In the genomic region with DNA sequence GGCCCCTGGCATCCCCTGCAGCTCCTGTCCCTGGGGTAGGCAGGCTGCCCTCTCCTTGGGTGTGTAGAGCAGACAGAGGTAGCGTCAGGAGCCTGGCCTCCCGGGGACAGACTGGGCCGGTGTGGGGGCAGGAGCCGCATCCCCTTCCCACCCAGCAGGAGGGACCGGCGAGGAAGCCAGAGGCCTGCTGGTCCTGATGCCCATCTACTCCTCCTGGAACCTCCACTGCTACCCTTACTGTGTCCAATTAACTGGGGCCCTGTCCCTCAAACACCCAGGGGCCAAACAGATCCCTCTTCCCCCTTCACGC, we compare ENCODE assay signal across 18 cellular contexts. TPM values are rescaled to one million over a fixed set of nuclear protein-coding genes. Genes with fewer than 3 reads are reported as not detected.
A peak's percentile ranks its signal among the peaks of the same experiment; 100 is the strongest.
DNase-seq lines count a peak whose midpoint lies in the region; ATAC-seq, FAIRE-seq and TF ChIP-seq lines count a peak whose summit lies in the region.
"Had no signal": no experiment of that assay in that cellular context is flagged by ENCODE, and none has a peak within 500 bp of the region (broad histone marks: within the 10 kb centered on the region; RNA-seq: fewer than 3 reads in every experiment).

No MANE protein-coding gene starts in this region.

- no peak overlapping the region for H2BK5ac ChIP-seq in mesenchymal stem cell (ENCODE audit: low read depth, low read length, poor library complexity, severe bottlenecking)

- in situ Hi-C loops in K562 (cut with MboI) = loop anchor here (5.0 kb wide), 1 partner anchor 42 kb away; no protein-coding TSS in a partner anchor

- no peak overlapping the region for H3K4me3 Mint-ChIP-seq in activated T-cell treated with anti-CD3 and anti-CD28 coated beads, Interleukin-2, amount 50 U/mL, for 72 hours

- WGBS in K562 (ENCODE audit: insufficient coverage, low coverage, missing lambda C conversion rate) = 87% methylated on average over 6 of the region's 7 CpGs
- WGBS in mesenchymal stem cell = 72% methylated on average over 7 of the region's 7 CpGs

- TF ChIP-seq CTCF in K562 (IDR thresholded peaks at IDR 0.05 in 2 of 3, conservative IDR thresholded peaks at IDR 0.05 in 1 of 3; ENCODE audit: insufficient read depth in 2 of 3, low read depth in 1 of 3, low read length in 3 of 3) (no peak), tibial artery (IDR thresholded peaks at IDR 0.05) (no peak)

- H3K79me1 ChIP-seq in mesenchymal stem cell (replicated peaks; ENCODE audit: low read length, poor library complexity, severe bottlenecking) = peaks cover 39% of the 10 kb centered on the region

- H3K79me2 ChIP-seq in K562 (ENCODE audit: control insufficient read depth, insufficient read depth, low read length) = no peaks in the 10 kb centered on the region

- POLR2A ChIA-PET in K562 (lab: Yijun Ruan, JAX) = interaction anchor here (0.7 to 2.3 kb wide), 3 partner anchors 9 to 28 kb away, joined by 3 to 7 read pairs (median 6); no protein-coding TSS in a partner anchor

- H3K4me1 ChIP-seq in K562 (replicated peaks in 1 of 2; ENCODE audit: control insufficient read depth in 2 of 2, insufficient read depth in 2 of 2, low read length in 2 of 2) (peaks cover 0 to 12% of the 10 kb centered on the region in 2 experiments; a peak in 2 of 5 replicates), mesenchymal stem cell (ENCODE audit: control insufficient read depth, insufficient read depth, low read depth, low read length) (peaks cover 27% of the 10 kb centered on the region), tibial artery (no peaks in the 10 kb centered on the region)

- H3K23ac ChIP-seq in mesenchymal stem cell (ENCODE audit: low read length in 2 of 2) = no peak overlapping the region

- H2BK12ac ChIP-seq in mesenchymal stem cell (ENCODE audit: low read length in 2 of 2) = no peak overlapping the region

- H2BK120ac ChIP-seq in mesenchymal stem cell (ENCODE audit: low read depth, low read length) = no peak overlapping the region

- H3K27me3 ChIP-seq in K562 (ENCODE audit: control insufficient read depth in 2 of 2, insufficient read depth in 2 of 2, low read length in 2 of 2) (no peaks in the 10 kb centered on the region), mesenchymal stem cell (ENCODE audit: control insufficient read depth in 1 of 2, insufficient read depth in 1 of 2, low read length in 2 of 2) (no peaks in the 10 kb centered on the region), tibial artery (no peaks in the 10 kb centered on the region)

- no peak overlapping the region for H3K27ac Mint-ChIP-seq in activated T-cell treated with anti-CD3 and anti-CD28 coated beads, Interleukin-2, amount 50 U/mL, for 72 hours

- no peak for FAIRE-seq in K562 (lab: Jason Lieb, UNC)
- FAIRE-seq: A549, H1 had no signal

- peak; percentile 28 for DNase-seq in Right ventricle myocardium superior
- no peak for DNase-seq in left ventricle myocardium superior
- no peak for DNase-seq in K562 (ENCODE audit: extremely low read depth in 1 of 4, low spot score in 3 of 4)
- DNase-seq in mesenchymal stem cell = no peak
- DNase-seq in tibial artery = peak; percentile 5 to 52
- DNase-seq in cerebellar nuclear complex (lab: John Stamatoyannopoulos, UW) = no peak
- no peak for DNase-seq in activated T-cell treated with anti-CD3 and anti-CD28 coated beads, Interleukin-2, amount 50 U/mL, for 72 hours
- DNase-seq in stimulated activated CD4-positive, alpha-beta T cell treated with anti-CD3 and anti-CD28 coated beads, Interleukin-2, amount 100 ng/mL, for 24 hours = no peak
- DNase-seq: COR-L47, DMS153, EL, MV-4-11, NCI-H146, NCI-H226, NCI-H526 treated with DMSO at 0.1 percent for 48 hours had no signal

- H3K27me3 Mint-ChIP-seq in activated T-cell treated with anti-CD3 and anti-CD28 coated beads, Interleukin-2, amount 50 U/mL, for 72 hours (ENCODE audit: low read depth) = no peaks in the 10 kb centered on the region

- H3K4ac ChIP-seq in mesenchymal stem cell (ENCODE audit: low read depth in 1 of 2, low read length in 2 of 2) = no peak overlapping the region

- ATAC-seq in Right ventricle myocardium superior (ENCODE audit: poor library complexity) = no peak
- ATAC-seq in left ventricle myocardium superior = no peak
- ATAC-seq in K562 = no peak
- no peak for ATAC-seq in activated T-cell treated with anti-CD3 and anti-CD28 coated beads, Interleukin-2, amount 50 U/mL, for 72 hours (replicated peaks in 1 of 2)
- ATAC-seq: A549 had no signal

- H2AFZ ChIP-seq in K562 (ENCODE audit: low read depth, low read length) = no peak overlapping the region
- H2AFZ ChIP-seq in mesenchymal stem cell (ENCODE audit: low read depth, low read length) = no peak overlapping the region

- H3K9me3 Mint-ChIP-seq in activated T-cell treated with anti-CD3 and anti-CD28 coated beads, Interleukin-2, amount 50 U/mL, for 72 hours = no peaks in the 10 kb centered on the region

- H3K9me3 ChIP-seq in K562 (replicated peaks; ENCODE audit: control insufficient read depth, insufficient read depth, low read depth, low read length) = no peaks in the 10 kb centered on the region
- H3K9me3 ChIP-seq in mesenchymal stem cell (ENCODE audit: control insufficient read depth, low read length) = no peaks in the 10 kb centered on the region
- H3K9me3 ChIP-seq in tibial artery = no peaks in the 10 kb centered on the region
- H3K9me3 ChIP-seq: A549 had no signal

- H3K9ac ChIP-seq in K562 (ENCODE audit: insufficient read depth in 1 of 2, low read depth in 2 of 2, low read length in 2 of 2) (0 out of 4 replicates have a peak overlapping the region, but pooled peaks of 1 of the 2 experiments have one; percentile 20), mesenchymal stem cell (ENCODE audit: low read length) (no peak overlapping the region)

- H3K36me3 ChIP-seq in K562 (ENCODE audit: control insufficient read depth, insufficient read depth, low read length) (peaks cover 96% of the 10 kb centered on the region; the same call in 2 of the 3 replicates), mesenchymal stem cell (ENCODE audit: control insufficient read depth in 1 of 2, insufficient read depth in 2 of 2, low read depth in 1 of 2, low read length in 2 of 2) (peaks cover 93 to 98% of the 10 kb centered on the region in 2 experiments), tibial artery (peaks cover 70 to 100% (median 91%) of the 10 kb centered on the region in 3 donors)

- H3K4me2 ChIP-seq in K562 (ENCODE audit: insufficient read depth, low read length) (no peak overlapping the region), mesenchymal stem cell (ENCODE audit: low read length, poor library complexity, severe bottlenecking) (no peak overlapping the region)
- H3K4me2 ChIP-seq: A549 had no signal

- H3K18ac ChIP-seq in mesenchymal stem cell (ENCODE audit: low read depth in 1 of 2, low read length in 2 of 2) = no peak overlapping the region

- no peak overlapping the region for H2BK15ac ChIP-seq in mesenchymal stem cell (ENCODE audit: low read depth, poor library complexity, severe bottlenecking)

- TF ChIP-seq EP300 in K562 (IDR thresholded peaks at IDR 0.05; ENCODE audit: low read length) = no peak

- no peak overlapping the region for H3K14ac ChIP-seq in mesenchymal stem cell (ENCODE audit: low read length in 2 of 2)

- intact Hi-C loops in Right ventricle myocardium superior (cut with DNase I) (no loop called here), left ventricle myocardium superior (cut with micrococcal nuclease) (loop anchor here (2.0 kb wide), 1 partner anchor 41 kb away; no protein-coding TSS in a partner anchor), K562 (cut with micrococcal nuclease) (no loop called here), tibial artery (cut with DNase I; ENCODE audit: low total_unique reads) (no loop called here)

- H3K9me1 ChIP-seq in K562 (ENCODE audit: control insufficient read depth, insufficient read depth, low read length) = peaks cover 3% of the 10 kb centered on the region

- H3K4me1 Mint-ChIP-seq in activated T-cell treated with anti-CD3 and anti-CD28 coated beads, Interleukin-2, amount 50 U/mL, for 72 hours (ENCODE audit: low read depth) = no peaks in the 10 kb centered on the region

- CTCF ChIA-PET in K562 (lab: Yijun Ruan, JAX; ENCODE audit: low intra/inter-chr PET ratio) = interaction anchor here (3.0 kb wide), 1 partner anchor 42 kb away, joined by 26 read pairs; no protein-coding TSS in a partner anchor

- H4K20me1 ChIP-seq in K562 (replicated peaks; ENCODE audit: control insufficient read depth, insufficient read depth, low read length) = peaks cover 8% of the 10 kb centered on the region; the same call in 1 of the 2 replicates

- no peak for TF ChIP-seq RAD21 in K562 (CRISPR knock-in tag; conservative IDR thresholded peaks at IDR 0.05 in 1 of 2, IDR thresholded peaks at IDR 0.05 in 1 of 2)

- H2AK5ac ChIP-seq in mesenchymal stem cell (ENCODE audit: low read length, severe bottlenecking) = no peak overlapping the region

- H4K91ac ChIP-seq in mesenchymal stem cell (ENCODE audit: low read length) = peak overlapping the region; percentile 47

- H3K27ac ChIP-seq in K562 (ENCODE audit: extremely low read depth, low read depth, low read length) (no peak overlapping the region), mesenchymal stem cell (ENCODE audit: low read length, poor library complexity, severe bottlenecking) (no peak overlapping the region), tibial artery (no peak overlapping the region)
- H3K27ac ChIP-seq: A549, C4-2B had no signal

- no peak overlapping the region for H4K8ac ChIP-seq in mesenchymal stem cell (ENCODE audit: low read length)

- no peak overlapping the region for H3K4me3 ChIP-seq in K562
- H3K4me3 ChIP-seq in mesenchymal stem cell (ENCODE audit: insufficient read depth in 1 of 2, low read depth in 1 of 2, low read length in 2 of 2) = no peak overlapping the region
- no peak overlapping the region for H3K4me3 ChIP-seq in tibial artery
- H3K4me3 ChIP-seq: A549 had no signal

- peaks cover 6 to 22% of the 10 kb centered on the region in 2 donors for H3K36me3 Mint-ChIP-seq in activated T-cell treated with anti-CD3 and anti-CD28 coated beads, Interleukin-2, amount 50 U/mL, for 72 hours (ENCODE audit: insufficient read depth in 2 of 2)

- TF ChIP-seq POLR2A in K562 (conservative IDR thresholded peaks at IDR 0.05) = no peak

- BruUV-seq in K562 (replicated peaks; lab: Mats Ljungman, UMichigan) = no TSS peak

RNA-seq across cellular contexts. Expression of gene RALGDS, which starts 15.6 kb away (rescaled TPM):
- 33.1 TPM for total RNA-seq in Right ventricle myocardium superior
- total RNA-seq in left ventricle myocardium superior = 33.1 TPM
- total RNA-seq in K562 (2011; cell fraction: chromatin; rRNA removed; ENCODE audit: low replicate concordance) = 62.0 and 176 TPM in 2 replicates
- total RNA-seq in K562 (2011; cell fraction: nucleolus; rRNA removed) = 78.8 and 97.7 TPM in 2 replicates
- 55.4 and 58.4 TPM in 2 replicates for total RNA-seq in K562 (2011; cell fraction: nucleoplasm; rRNA removed)
- 27.1 and 36.2 TPM in 2 replicates for total RNA-seq in K562 (2014; rRNA removed)
- total RNA-seq in K562 (2014; rRNA removed; fragmentation: Illumina TruSeq; extraction: Trizol) = 9.4 and 12.0 TPM in 2 replicates
- 25.8 and 25.9 TPM in 2 replicates for total RNA-seq in K562 (2015; rRNA removed; fragmentation: Illumina TruSeq; extraction: Trizol)
- total RNA-seq in K562 (2021) = 28.6 and 37.3 TPM in 2 replicates
- 40.3 and 45.9 TPM in 2 replicates for polyA plus RNA-seq in K562 (2011; rRNA removed)
- polyA plus RNA-seq in K562 (2011; cell fraction: cytosol; rRNA removed) = 34.7 and 62.2 TPM in 2 replicates
- 170 and 326 TPM in 2 replicates for polyA plus RNA-seq in K562 (2011; cell fraction: nucleus; rRNA removed)
- 26.3 and 47.2 TPM in 2 replicates for polyA plus RNA-seq in K562 (2012)
- polyA plus RNA-seq in K562 (2014; fragmentation: Illumina TruSeq; extraction: Trizol) = 28.7 and 34.9 TPM in 2 replicates
- polyA plus RNA-seq in K562 (2014; fragmentation: Nextera tagmentation; extraction: Ambion mirVana) = 1 to 10 TPM in 1 of 2 experiments, under 1 TPM in 1; 0.75 to 2.4 TPM
- 39.5 and 43.3 TPM in 2 replicates for polyA plus RNA-seq in K562 (2014; rRNA removed)
- 12.0 and 17.4 TPM in 2 replicates for polyA minus RNA-seq in K562 (2011; rRNA and poly(A)+ RNA removed)
- polyA minus RNA-seq in K562 (2011; cell fraction: cytosol; rRNA and poly(A)+ RNA removed) = 13.6 and 18.5 TPM in 2 replicates
- polyA minus RNA-seq in K562 (2011; cell fraction: nucleus; rRNA and poly(A)+ RNA removed) = 30.2 and 36.5 TPM in 2 replicates
- polyA plus RNA-seq in mesenchymal stem cell (2013, experiment 1 of 2) = 30.8 TPM
- polyA plus RNA-seq in mesenchymal stem cell (2013, experiment 2 of 2) = 27.5 TPM
- total RNA-seq in activated T-cell treated with anti-CD3 and anti-CD28 coated beads, Interleukin-2, amount 50 U/mL, for 72 hours = 10 to 100 TPM; 50.7 to 78.2 TPM

RNA-seq across cellular contexts. Expression of gene CEL, which starts 43.6 kb away (rescaled TPM):
- total RNA-seq in Right ventricle myocardium superior (7.3 TPM), left ventricle myocardium superior (7.2 TPM), K562 (2014; rRNA removed) (0.09 and 0.45 TPM in 2 replicates), K562 (2014; rRNA removed; fragmentation: Illumina TruSeq; extraction: Trizol) (0.15 and 0.16 TPM in 2 replicates), K562 (2015; rRNA removed; fragmentation: Illumina TruSeq; extraction: Trizol) (0.51 and 0.53 TPM in 2 replicates), K562 (2021) (3.0 and 4.0 TPM in 2 replicates)
- 2.0 and 6.1 TPM in 2 replicates for total RNA-seq in K562 (2011; cell fraction: chromatin; rRNA removed; ENCODE audit: low replicate concordance)
- total RNA-seq in K562 (2011; cell fraction: nucleolus; rRNA removed) = 2.8 and 3.8 TPM in 2 replicates
- total RNA-seq in K562 (2011; cell fraction: nucleoplasm; rRNA removed) = 2.3 TPM in 2 replicates
- polyA plus RNA-seq in K562 (2011; rRNA removed) (0.46 and 0.65 TPM in 2 replicates), K562 (2014; fragmentation: Illumina TruSeq; extraction: Trizol) (0.62 and 0.91 TPM in 2 replicates), K562 (2014; fragmentation: Nextera tagmentation; extraction: Ambion mirVana) (not detected), K562 (2014; rRNA removed) (0.57 and 0.77 TPM in 2 replicates)
- polyA plus RNA-seq in K562 (2011; cell fraction: cytosol; rRNA removed) = 0.32 and 0.43 TPM in 2 replicates
- polyA plus RNA-seq in K562 (2011; cell fraction: nucleus; rRNA removed) = 2.8 and 6.2 TPM in 2 replicates
- 0.77 and 2.3 TPM in 2 replicates for polyA plus RNA-seq in K562 (2012)
- polyA minus RNA-seq in K562 (2011; rRNA and poly(A)+ RNA removed) = 0.14 and 0.21 TPM in 2 replicates
- polyA minus RNA-seq in K562 (2011; cell fraction: cytosol; rRNA and poly(A)+ RNA removed) = not detected in 2 replicates
- polyA minus RNA-seq in K562 (2011; cell fraction: nucleus; rRNA and poly(A)+ RNA removed) = 0.54 and 0.89 TPM in 2 replicates
- polyA plus RNA-seq in mesenchymal stem cell (2013, experiment 1 of 2) = 0.57 TPM
- 0.55 TPM for polyA plus RNA-seq in mesenchymal stem cell (2013, experiment 2 of 2)
- total RNA-seq in activated T-cell treated with anti-CD3 and anti-CD28 coated beads, Interleukin-2, amount 50 U/mL, for 72 hours = 1 to 10 TPM; 1.6 to 3.6 TPM

RNA-seq across cellular contexts. Expression of gene GBGT1, which starts 58.3 kb away (rescaled TPM):
- total RNA-seq in Right ventricle myocardium superior (6.4 TPM), left ventricle myocardium superior (6.2 TPM), K562 (2014; rRNA removed) (20.7 and 23.6 TPM in 2 replicates), K562 (2014; rRNA removed; fragmentation: Illumina TruSeq; extraction: Trizol) (6.3 and 9.4 TPM in 2 replicates), K562 (2015; rRNA removed; fragmentation: Illumina TruSeq; extraction: Trizol) (13.7 and 15.3 TPM in 2 replicates), K562 (2021) (24.6 and 25.8 TPM in 2 replicates)
- total RNA-seq in K562 (2011; cell fraction: chromatin; rRNA removed; ENCODE audit: low replicate concordance) = 36.0 and 113 TPM in 2 replicates
- total RNA-seq in K562 (2011; cell fraction: nucleolus; rRNA removed) = 65.4 and 76.9 TPM in 2 replicates
- 49.2 and 52.3 TPM in 2 replicates for total RNA-seq in K562 (2011; cell fraction: nucleoplasm; rRNA removed)
- polyA plus RNA-seq in K562 (2011; rRNA removed) (10.1 and 20.2 TPM in 2 replicates), K562 (2014; fragmentation: Illumina TruSeq; extraction: Trizol) (17.8 and 18.8 TPM in 2 replicates), K562 (2014; fragmentation: Nextera tagmentation; extraction: Ambion mirVana) (1 to 10 TPM in 1 of 2 experiments, under 1 TPM in 1; 0.55 to 1.6 TPM), K562 (2014; rRNA removed) (16.1 and 20.6 TPM in 2 replicates)
- polyA plus RNA-seq in K562 (2011; cell fraction: cytosol; rRNA removed) = 19.0 and 25.7 TPM in 2 replicates
- 44.6 and 60.7 TPM in 2 replicates for polyA plus RNA-seq in K562 (2011; cell fraction: nucleus; rRNA removed)
- polyA plus RNA-seq in K562 (2012) = 11.5 and 21.9 TPM in 2 replicates
- 12.7 and 14.4 TPM in 2 replicates for polyA minus RNA-seq in K562 (2011; rRNA and poly(A)+ RNA removed)
- 12.8 and 20.2 TPM in 2 replicates for polyA minus RNA-seq in K562 (2011; cell fraction: cytosol; rRNA and poly(A)+ RNA removed)
- polyA minus RNA-seq in K562 (2011; cell fraction: nucleus; rRNA and poly(A)+ RNA removed) = 24.2 and 31.3 TPM in 2 replicates
- polyA plus RNA-seq in mesenchymal stem cell (2013, experiment 1 of 2) = 15.3 TPM
- polyA plus RNA-seq in mesenchymal stem cell (2013, experiment 2 of 2) = 14.4 TPM
- 1 to 10 TPM in 1 of 2 donors, under 1 TPM in 1; 0.86 to 2.0 TPM for total RNA-seq in activated T-cell treated with anti-CD3 and anti-CD28 coated beads, Interleukin-2, amount 50 U/mL, for 72 hours

Comparison
In these comparisons a context has a peak if more than half of its experiments do, and no peak if none do; other contexts are left out.
1. DNase-seq: peak in Right ventricle myocardium superior (single experiment) and tibial artery (2 of 2); none in left ventricle myocardium superior (single experiment), K562 (0 of 4), mesenchymal stem cell (single experiment), cerebellar nuclear complex (0 of 2), activated T-cell treated with anti-CD3 and anti-CD28 coated beads, Interleukin-2, amount 50 U/mL, for 72 hours (0 of 2) and stimulated activated CD4-positive, alpha-beta T cell treated with anti-CD3 and anti-CD28 coated beads, Interleukin-2, amount 100 ng/mL, for 24 hours (0 of 2).